2 cellular contexts compared by ENCODE assay signal in the genomic region with DNA sequence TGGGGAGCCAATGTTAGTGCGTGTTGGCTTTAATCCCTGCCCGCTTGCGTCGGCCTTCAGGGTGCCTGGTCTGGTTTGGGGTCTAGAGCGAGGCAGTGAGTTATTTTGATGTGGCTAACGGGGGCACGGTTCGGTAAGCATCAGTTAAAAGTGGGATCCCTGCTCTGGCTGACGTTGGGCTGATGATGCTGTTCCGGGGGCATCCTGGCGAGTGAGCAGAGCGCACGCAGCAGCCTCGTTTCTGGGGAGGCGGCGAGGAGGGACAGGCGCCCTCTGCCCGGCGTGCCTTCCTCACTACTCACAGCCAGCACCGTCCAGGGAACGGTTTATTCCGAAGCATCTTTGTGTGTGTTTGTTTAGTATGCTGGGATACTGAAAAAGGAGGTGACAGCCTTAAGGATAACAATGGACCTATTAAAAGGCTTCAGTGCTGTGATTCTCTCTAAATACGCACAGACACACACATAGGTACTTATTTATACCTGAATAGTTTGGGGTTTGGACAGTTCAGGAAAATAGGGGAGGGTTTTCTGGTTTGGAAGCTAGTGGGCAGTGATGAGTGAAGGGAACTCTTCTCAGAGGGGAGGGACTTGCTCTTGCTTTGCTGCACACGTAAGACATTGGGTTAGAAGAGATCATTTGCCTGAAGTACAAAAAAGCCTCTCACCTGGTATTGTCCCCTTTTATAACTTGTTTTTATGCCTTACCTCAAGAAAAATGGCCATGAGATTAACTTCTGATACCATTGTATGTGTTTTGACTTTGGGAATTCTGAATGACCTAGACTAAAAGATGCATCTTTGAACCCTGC.
A peak's percentile ranks its signal among the peaks of the same experiment; 100 is the strongest.
TF ChIP-seq lines count a peak whose summit lies in the region.

No MANE protein-coding gene starts in this region.

TF ChIP-seq in SK-N-SH treated with all-trans-retinoic acid at 6 μM for 48 hours, 23 proteins besides CTCF, POLR2A, EP300 and RAD21 (continued from another document):
- TF ChIP-seq, protein P1, sequence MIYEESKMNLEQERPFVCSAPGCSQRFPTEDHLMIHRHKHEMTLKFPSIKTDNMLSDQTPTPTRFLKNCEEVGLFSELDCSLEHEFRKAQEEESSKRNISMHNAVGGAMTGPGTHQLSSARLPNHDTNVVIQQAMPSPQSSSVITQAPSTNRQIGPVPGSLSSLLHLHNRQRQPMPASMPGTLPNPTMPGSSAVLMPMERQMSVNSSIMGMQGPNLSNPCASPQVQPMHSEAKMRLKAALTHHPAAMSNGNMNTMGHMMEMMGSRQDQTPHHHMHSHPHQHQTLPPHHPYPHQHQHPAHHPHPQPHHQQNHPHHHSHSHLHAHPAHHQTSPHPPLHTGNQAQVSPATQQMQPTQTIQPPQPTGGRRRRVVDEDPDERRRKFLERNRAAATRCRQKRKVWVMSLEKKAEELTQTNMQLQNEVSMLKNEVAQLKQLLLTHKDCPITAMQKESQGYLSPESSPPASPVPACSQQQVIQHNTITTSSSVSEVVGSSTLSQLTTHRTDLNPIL (CRISPR knock-in tag; IDR thresholded peaks at IDR 0.05; ENCODE audit: low read depth): no peak
- no peak for TF ChIP-seq CSDC2 (CRISPR knock-in tag; IDR thresholded peaks at IDR 0.05)
- TF ChIP-seq ZNF565 (CRISPR knock-in tag; conservative IDR thresholded peaks at IDR 0.05; ENCODE audit: low read depth): no peak
- TF ChIP-seq, protein P2, sequence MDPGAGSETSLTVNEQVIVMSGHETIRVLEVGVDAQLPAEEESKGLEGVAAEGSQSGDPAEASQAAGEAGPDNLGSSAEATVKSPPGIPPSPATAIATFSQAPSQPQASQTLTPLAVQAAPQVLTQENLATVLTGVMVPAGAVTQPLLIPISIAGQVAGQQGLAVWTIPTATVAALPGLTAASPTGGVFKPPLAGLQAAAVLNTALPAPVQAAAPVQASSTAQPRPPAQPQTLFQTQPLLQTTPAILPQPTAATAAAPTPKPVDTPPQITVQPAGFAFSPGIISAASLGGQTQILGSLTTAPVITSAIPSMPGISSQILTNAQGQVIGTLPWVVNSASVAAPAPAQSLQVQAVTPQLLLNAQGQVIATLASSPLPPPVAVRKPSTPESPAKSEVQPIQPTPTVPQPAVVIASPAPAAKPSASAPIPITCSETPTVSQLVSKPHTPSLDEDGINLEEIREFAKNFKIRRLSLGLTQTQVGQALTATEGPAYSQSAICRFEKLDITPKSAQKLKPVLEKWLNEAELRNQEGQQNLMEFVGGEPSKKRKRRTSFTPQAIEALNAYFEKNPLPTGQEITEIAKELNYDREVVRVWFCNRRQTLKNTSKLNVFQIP (CRISPR knock-in tag; IDR thresholded peaks at IDR 0.05; ENCODE audit: borderline replicate concordance, low read depth): no peak
- no peak for TF ChIP-seq ISL1 (CRISPR knock-in tag; IDR thresholded peaks at IDR 0.05)

TF ChIP-seq in HepG2, 621 proteins besides CTCF, POLR2A, EP300 and RAD21 (continued from another document and continues in another):
- TF ChIP-seq, protein P3, sequence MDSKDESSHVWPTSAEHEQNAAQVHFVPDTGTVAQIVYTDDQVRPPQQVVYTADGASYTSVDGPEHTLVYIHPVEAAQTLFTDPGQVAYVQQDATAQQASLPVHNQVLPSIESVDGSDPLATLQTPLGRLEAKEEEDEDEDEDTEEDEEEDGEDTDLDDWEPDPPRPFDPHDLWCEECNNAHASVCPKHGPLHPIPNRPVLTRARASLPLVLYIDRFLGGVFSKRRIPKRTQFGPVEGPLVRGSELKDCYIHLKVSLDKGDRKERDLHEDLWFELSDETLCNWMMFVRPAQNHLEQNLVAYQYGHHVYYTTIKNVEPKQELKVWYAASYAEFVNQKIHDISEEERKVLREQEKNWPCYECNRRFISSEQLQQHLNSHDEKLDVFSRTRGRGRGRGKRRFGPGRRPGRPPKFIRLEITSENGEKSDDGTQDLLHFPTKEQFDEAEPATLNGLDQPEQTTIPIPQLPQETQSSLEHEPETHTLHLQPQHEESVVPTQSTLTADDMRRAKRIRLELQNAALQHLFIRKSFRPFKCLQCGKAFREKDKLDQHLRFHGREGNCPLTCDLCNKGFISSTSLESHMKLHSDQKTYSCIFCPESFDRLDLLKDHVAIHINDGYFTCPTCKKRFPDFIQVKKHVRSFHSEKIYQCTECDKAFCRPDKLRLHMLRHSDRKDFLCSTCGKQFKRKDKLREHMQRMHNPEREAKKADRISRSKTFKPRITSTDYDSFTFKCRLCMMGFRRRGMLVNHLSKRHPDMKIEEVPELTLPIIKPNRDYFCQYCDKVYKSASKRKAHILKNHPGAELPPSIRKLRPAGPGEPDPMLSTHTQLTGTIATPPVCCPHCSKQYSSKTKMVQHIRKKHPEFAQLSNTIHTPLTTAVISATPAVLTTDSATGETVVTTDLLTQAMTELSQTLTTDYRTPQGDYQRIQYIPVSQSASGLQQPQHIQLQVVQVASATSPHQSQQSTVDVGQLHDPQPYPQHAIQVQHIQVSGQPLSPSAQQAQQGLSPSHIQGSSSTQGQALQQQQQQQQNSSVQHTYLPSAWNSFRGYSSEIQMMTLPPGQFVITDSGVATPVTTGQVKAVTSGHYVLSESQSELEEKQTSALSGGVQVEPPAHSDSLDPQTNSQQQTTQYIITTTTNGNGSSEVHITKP (CRISPR knock-in tag; IDR thresholded peaks at IDR 0.05; ENCODE audit: low read depth): no peak
- TF ChIP-seq TARDBP (CRISPR knock-in tag; IDR thresholded peaks at IDR 0.05) (peak; percentile 60; the same call in 1 of the 2 replicates), ZNF605 (CRISPR knock-in tag; IDR thresholded peaks at IDR 0.05) (0 out of 2 replicates have a peak, but pooled peaks have one; percentile 33), STAG1 (CRISPR knock-in tag; IDR thresholded peaks at IDR 0.05) (peak; percentile 34; the same call in 1 of the 2 replicates), ZNF709 (CRISPR knock-in tag; IDR thresholded peaks at IDR 0.05) (peak; percentile 48; the same call in 1 of the 2 replicates), ZNF230 (CRISPR knock-in tag; IDR thresholded peaks at IDR 0.05) (no peak), YY1 (IDR thresholded peaks at IDR 0.05; ENCODE audit: insufficient read depth, insufficient replicate concordance, low read depth, low read length) (peak; percentile 5), MYNN (CRISPR knock-in tag; IDR thresholded peaks at IDR 0.05; ENCODE audit: low read depth) (no peak), KDM2A (CRISPR knock-in tag; IDR thresholded peaks at IDR 0.05; ENCODE audit: borderline replicate concordance, low read depth) (peak; percentile 70; the same call in 1 of the 2 replicates), ZBTB7A (CRISPR knock-in tag; IDR thresholded peaks at IDR 0.05) (peak; percentile 60; the same call in 1 of the 2 replicates), TAF1 (CRISPR knock-in tag; IDR thresholded peaks at IDR 0.05) (peak; percentile 45; the same call in 1 of the 2 replicates), SMAD3 (CRISPR knock-in tag; IDR thresholded peaks at IDR 0.05) (0 out of 2 replicates have a peak, but pooled peaks have one; percentile 15), ZBTB38 (CRISPR knock-in tag; IDR thresholded peaks at IDR 0.05) (peak; percentile 82), ATRX (CRISPR knock-in tag; IDR thresholded peaks at IDR 0.05; ENCODE audit: borderline replicate concordance) (no peak)
- TF ChIP-seq, protein P4, sequence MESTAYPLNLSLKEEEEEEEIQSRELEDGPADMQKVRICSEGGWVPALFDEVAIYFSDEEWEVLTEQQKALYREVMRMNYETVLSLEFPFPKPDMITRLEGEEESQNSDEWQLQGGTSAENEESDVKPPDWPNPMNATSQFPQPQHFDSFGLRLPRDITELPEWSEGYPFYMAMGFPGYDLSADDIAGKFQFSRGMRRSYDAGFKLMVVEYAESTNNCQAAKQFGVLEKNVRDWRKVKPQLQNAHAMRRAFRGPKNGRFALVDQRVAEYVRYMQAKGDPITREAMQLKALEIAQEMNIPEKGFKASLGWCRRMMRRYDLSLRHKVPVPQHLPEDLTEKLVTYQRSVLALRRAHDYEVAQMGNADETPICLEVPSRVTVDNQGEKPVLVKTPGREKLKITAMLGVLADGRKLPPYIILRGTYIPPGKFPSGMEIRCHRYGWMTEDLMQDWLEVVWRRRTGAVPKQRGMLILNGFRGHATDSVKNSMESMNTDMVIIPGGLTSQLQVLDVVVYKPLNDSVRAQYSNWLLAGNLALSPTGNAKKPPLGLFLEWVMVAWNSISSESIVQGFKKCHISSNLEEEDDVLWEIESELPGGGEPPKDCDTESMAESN (CRISPR knock-in tag; conservative IDR thresholded peaks at IDR 0.05): 0 out of 2 replicates have a peak, but pooled peaks have one; percentile 12
- TF ChIP-seq, protein P5, sequence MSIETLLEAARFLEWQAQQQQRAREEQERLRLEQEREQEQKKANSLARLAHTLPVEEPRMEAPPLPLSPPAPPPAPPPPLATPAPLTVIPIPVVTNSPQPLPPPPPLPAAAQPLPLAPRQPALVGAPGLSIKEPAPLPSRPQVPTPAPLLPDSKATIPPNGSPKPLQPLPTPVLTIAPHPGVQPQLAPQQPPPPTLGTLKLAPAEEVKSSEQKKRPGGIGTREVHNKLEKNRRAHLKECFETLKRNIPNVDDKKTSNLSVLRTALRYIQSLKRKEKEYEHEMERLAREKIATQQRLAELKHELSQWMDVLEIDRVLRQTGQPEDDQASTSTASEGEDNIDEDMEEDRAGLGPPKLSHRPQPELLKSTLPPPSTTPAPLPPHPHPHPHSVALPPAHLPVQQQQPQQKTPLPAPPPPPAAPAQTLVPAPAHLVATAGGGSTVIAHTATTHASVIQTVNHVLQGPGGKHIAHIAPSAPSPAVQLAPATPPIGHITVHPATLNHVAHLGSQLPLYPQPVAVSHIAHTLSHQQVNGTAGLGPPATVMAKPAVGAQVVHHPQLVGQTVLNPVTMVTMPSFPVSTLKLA (IDR thresholded peaks at IDR 0.05): peak; percentile 8; the same call in 1 of the 2 replicates
- TF ChIP-seq, protein P6, sequence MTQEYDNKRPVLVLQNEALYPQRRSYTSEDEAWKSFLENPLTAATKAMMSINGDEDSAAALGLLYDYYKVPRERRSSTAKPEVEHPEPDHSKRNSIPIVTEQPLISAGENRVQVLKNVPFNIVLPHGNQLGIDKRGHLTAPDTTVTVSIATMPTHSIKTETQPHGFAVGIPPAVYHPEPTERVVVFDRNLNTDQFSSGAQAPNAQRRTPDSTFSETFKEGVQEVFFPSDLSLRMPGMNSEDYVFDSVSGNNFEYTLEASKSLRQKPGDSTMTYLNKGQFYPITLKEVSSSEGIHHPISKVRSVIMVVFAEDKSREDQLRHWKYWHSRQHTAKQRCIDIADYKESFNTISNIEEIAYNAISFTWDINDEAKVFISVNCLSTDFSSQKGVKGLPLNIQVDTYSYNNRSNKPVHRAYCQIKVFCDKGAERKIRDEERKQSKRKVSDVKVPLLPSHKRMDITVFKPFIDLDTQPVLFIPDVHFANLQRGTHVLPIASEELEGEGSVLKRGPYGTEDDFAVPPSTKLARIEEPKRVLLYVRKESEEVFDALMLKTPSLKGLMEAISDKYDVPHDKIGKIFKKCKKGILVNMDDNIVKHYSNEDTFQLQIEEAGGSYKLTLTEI (CRISPR knock-in tag; conservative IDR thresholded peaks at IDR 0.05): no peak
- TF ChIP-seq, protein P7, sequence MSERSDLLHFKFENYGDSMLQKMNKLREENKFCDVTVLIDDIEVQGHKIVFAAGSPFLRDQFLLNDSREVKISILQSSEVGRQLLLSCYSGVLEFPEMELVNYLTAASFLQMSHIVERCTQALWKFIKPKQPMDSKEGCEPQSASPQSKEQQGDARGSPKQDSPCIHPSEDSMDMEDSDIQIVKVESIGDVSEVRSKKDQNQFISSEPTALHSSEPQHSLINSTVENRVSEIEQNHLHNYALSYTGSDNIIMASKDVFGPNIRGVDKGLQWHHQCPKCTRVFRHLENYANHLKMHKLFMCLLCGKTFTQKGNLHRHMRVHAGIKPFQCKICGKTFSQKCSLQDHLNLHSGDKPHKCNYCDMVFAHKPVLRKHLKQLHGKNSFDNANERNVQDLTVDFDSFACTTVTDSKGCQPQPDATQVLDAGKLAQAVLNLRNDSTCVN (CRISPR knock-in tag; IDR thresholded peaks at IDR 0.05; ENCODE audit: borderline replicate concordance): peak; percentile 45; the same call in 1 of the 2 replicates
- TF ChIP-seq, protein P8, sequence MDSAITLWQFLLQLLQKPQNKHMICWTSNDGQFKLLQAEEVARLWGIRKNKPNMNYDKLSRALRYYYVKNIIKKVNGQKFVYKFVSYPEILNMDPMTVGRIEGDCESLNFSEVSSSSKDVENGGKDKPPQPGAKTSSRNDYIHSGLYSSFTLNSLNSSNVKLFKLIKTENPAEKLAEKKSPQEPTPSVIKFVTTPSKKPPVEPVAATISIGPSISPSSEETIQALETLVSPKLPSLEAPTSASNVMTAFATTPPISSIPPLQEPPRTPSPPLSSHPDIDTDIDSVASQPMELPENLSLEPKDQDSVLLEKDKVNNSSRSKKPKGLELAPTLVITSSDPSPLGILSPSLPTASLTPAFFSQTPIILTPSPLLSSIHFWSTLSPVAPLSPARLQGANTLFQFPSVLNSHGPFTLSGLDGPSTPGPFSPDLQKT (CRISPR knock-in tag; IDR thresholded peaks at IDR 0.05; ENCODE audit: borderline replicate concordance): no peak
- TF ChIP-seq, protein P9, sequence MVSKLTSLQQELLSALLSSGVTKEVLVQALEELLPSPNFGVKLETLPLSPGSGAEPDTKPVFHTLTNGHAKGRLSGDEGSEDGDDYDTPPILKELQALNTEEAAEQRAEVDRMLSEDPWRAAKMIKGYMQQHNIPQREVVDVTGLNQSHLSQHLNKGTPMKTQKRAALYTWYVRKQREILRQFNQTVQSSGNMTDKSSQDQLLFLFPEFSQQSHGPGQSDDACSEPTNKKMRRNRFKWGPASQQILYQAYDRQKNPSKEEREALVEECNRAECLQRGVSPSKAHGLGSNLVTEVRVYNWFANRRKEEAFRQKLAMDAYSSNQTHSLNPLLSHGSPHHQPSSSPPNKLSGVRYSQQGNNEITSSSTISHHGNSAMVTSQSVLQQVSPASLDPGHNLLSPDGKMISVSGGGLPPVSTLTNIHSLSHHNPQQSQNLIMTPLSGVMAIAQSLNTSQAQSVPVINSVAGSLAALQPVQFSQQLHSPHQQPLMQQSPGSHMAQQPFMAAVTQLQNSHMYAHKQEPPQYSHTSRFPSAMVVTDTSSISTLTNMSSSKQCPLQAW (CRISPR knock-in tag; IDR thresholded peaks at IDR 0.05): 0 out of 2 replicates have a peak, but pooled peaks have one; percentile 39
